9 cellular contexts compared by ENCODE assay signal in the genomic region with DNA sequence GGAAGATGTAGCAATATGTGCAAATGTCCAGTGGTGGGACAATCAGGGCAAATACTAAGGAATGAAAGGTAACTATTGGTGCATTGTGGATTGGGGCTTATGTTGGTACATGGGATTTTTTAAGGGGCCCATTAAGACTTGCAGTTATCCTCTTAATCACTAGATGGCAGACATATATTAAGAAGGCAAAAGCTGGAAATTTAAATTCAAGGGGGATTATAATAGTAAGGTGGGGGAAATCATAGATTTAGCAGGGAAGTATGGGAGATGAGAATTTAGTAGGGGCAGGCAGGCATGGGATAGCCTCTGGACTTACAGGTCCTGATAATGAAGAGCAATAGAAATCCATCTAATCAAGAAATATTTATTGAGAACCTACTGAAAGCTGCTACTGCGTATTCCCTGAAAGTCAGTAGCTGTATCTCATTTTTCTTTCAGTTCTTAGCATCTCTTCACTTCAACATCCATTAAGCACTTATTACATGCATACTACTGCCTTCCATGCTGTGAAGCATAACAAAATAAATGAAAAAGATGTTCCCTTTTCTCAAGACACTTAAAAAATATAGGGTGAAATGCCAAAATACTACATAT.
DNase-seq lines count a peak whose midpoint lies in the region; ATAC-seq and TF ChIP-seq lines count a peak whose summit lies in the region.
"Had no signal": no experiment of that assay in that cellular context is flagged by ENCODE, and none has a peak within 500 bp of the region (broad histone marks: within the 10 kb centered on the region; RNA-seq: fewer than 3 reads in every experiment).

No MANE protein-coding gene starts in this region.

- ATAC-seq in HG03521 (IDR thresholded peaks at IDR 0.05; ENCODE audit: unreplicated experiment) (no peak), GM18870 (IDR thresholded peaks at IDR 0.05; ENCODE audit: unreplicated experiment) (no peak)

- TF ChIP-seq POLR2A in lower leg skin (IDR thresholded peaks at IDR 0.05) = no peak

- no peaks in the 10 kb centered on the region for H4K20me1 ChIP-seq in mammary epithelial cell (ENCODE audit: insufficient read depth, low read length)

- WGBS in mammary epithelial cell (ENCODE audit: low coverage, missing lambda C conversion rate) = 100% methylated on average over 1 of the region's 1 CpG
- WGBS in lower leg skin, 2 donors = 96 to 100% methylated on average over 1 of the region's 1 CpG

- no peaks in the 10 kb centered on the region for H3K4me1 ChIP-seq in mammary epithelial cell (ENCODE audit: insufficient read depth, low read length)
- H3K4me1 ChIP-seq: SJSA1 had no signal

- no peak overlapping the region for H3K9ac ChIP-seq in mammary epithelial cell (ENCODE audit: insufficient read depth, low read length)

- H3K79me2 ChIP-seq in mammary epithelial cell (ENCODE audit: insufficient read depth, low read length) = no peaks in the 10 kb centered on the region

- TF ChIP-seq CTCF in LNCaP clone FGC (IDR thresholded peaks at IDR 0.05; ENCODE audit: control insufficient read depth, extremely low read depth, insufficient read depth) (peak; percentile 45), mammary epithelial cell (conservative IDR thresholded peaks at IDR 0.05 in 1 of 2, IDR thresholded peaks at IDR 0.05 in 1 of 2; ENCODE audit: extremely low read depth in 1 of 2, insufficient read depth in 1 of 2, low read depth in 1 of 2, low read length in 2 of 2) (peak; percentile 30 to 39), retinal pigment epithelial cell (conservative IDR thresholded peaks at IDR 0.05; ENCODE audit: low read depth, low read length) (peak; percentile 53), lower leg skin (IDR thresholded peaks at IDR 0.05) (no peak)

- H3K27ac ChIP-seq in mammary epithelial cell (ENCODE audit: insufficient read depth, low read depth, low read length) = no peak overlapping the region
- H3K27ac ChIP-seq: SJSA1 had no signal

- in situ Hi-C loops in mammary epithelial cell (cut with MboI; ENCODE audit: low sequenced_read_pairs in 2 of 2) = loop anchor here (10.0 kb wide), 3 partner anchors 345 to 405 kb away; a partner anchor contains a TSS

- CTCF ChIA-PET in mammary epithelial cell (lab: Charles Lee; ENCODE audit: low non-redundant PET) = interaction anchor here (0.6 kb wide), 2 partner anchors 94 to 1049 kb away, joined by 3 to 4 read pairs; no protein-coding TSS in a partner anchor

- H3K4me2 ChIP-seq in mammary epithelial cell (ENCODE audit: insufficient read depth, low read depth, low read length) = no peak overlapping the region

- intact Hi-C loops in mammary epithelial cell (cut with micrococcal nuclease) (loop anchor here (5.0 to 10.0 kb wide), 2 partner anchors 175 to 1162 kb away; no protein-coding TSS in a partner anchor), lower leg skin (cut with DNase I; ENCODE audit: low total_unique reads) (loop anchor here (10.0 kb wide), 1 partner anchor 395 kb away; a partner anchor contains a TSS)

- no peaks in the 10 kb centered on the region for H3K27me3 ChIP-seq in mammary epithelial cell (ENCODE audit: insufficient read depth, low read length)
- H3K27me3 ChIP-seq: SJSA1 had no signal

- BruUV-seq in mammary epithelial cell (replicated peaks; lab: Mats Ljungman, UMichigan) = no TSS peak

- H3K4me3 ChIP-seq in LNCaP clone FGC (ENCODE audit: low read depth, low read length) (no peak overlapping the region), mammary epithelial cell (replicated peaks in 1 of 3; ENCODE audit: insufficient read depth in 1 of 3, low read depth in 2 of 3, low read length in 3 of 3) (no peak overlapping the region), retinal pigment epithelial cell (ENCODE audit: low read length) (no peak overlapping the region), lower leg skin (ENCODE audit: low read depth, poor library complexity, severe bottlenecking) (no peak overlapping the region)
- H3K4me3 ChIP-seq: SJSA1 had no signal

- no peaks in the 10 kb centered on the region for H3K9me3 ChIP-seq in mammary epithelial cell (replicated peaks; ENCODE audit: insufficient read depth, low read length)
- H3K9me3 ChIP-seq: SJSA1 had no signal

- no peaks in the 10 kb centered on the region for H3K36me3 ChIP-seq in mammary epithelial cell (ENCODE audit: insufficient read depth, low read length)
- H3K36me3 ChIP-seq: SJSA1 had no signal

- peak; percentile 2 for DNase-seq in NCI-H748 (lab: John Stamatoyannopoulos, UW; ENCODE audit: unreplicated experiment)
- DNase-seq in NCI-H748 treated with DMSO at 0.1 percent for 48 hours (lab: John Stamatoyannopoulos, UW) = no peak
- no peak for DNase-seq in LNCaP clone FGC (ENCODE audit: low read depth)
- DNase-seq in mammary epithelial cell = peak; percentile 3
- DNase-seq in retinal pigment epithelial cell (ENCODE audit: low read depth) = no peak
- no peak for DNase-seq in lower leg skin (ENCODE audit: low spot score in 2 of 2)

- dilution Hi-C loops in mammary epithelial cell (cut with HindIII; ENCODE audit: low sequenced_read_pairs) = no loop called here

- no peak overlapping the region for H2AFZ ChIP-seq in mammary epithelial cell (ENCODE audit: low read depth, low read length)

Comparison
In these comparisons a context has a peak if more than half of its experiments do, and no peak if none do; other contexts are left out.
1. DNase-seq: peak in NCI-H748 (single experiment) and mammary epithelial cell (single experiment); none in NCI-H748 treated with DMSO at 0.1 percent for 48 hours (single experiment), LNCaP clone FGC (single experiment), retinal pigment epithelial cell (single experiment) and lower leg skin (0 of 2).
2. CTCF ChIP-seq: peak in LNCaP clone FGC (single experiment), mammary epithelial cell (2 of 2) and retinal pigment epithelial cell (single experiment); none in lower leg skin (0 of 3).